Comparison of ENCODE assay signal across 8 cellular contexts in genomic region chr3:50227390-50228183, GRCh38. TPM values are rescaled to one million over a fixed set of nuclear protein-coding genes. Genes with fewer than 3 reads are reported as not detected.
A peak's percentile ranks its signal among the peaks of the same experiment; 100 is the strongest.
DNase-seq lines count a peak whose midpoint lies in the region; ATAC-seq and TF ChIP-seq lines count a peak whose summit lies in the region.

No MANE protein-coding gene starts in this region.

- no peaks in the 10 kb centered on the region for H3K9me3 ChIP-seq in neural cell (ENCODE audit: low read length)
- no peaks in the 10 kb centered on the region for H3K9me3 ChIP-seq in stomach

- H3K27ac ChIP-seq in neural cell (ENCODE audit: low read length) (peak overlapping the region; percentile 87), stomach (peak overlapping the region; percentile 75 to 85 (median 83))

- TF ChIP-seq EP300 in neural cell (conservative IDR thresholded peaks at IDR 0.05; ENCODE audit: poor library complexity, severe bottlenecking): peak; percentile 48
- no peak for TF ChIP-seq EP300 in stomach (IDR thresholded peaks at IDR 0.05)

- peaks cover 13 to 30% (median 28%) of the 10 kb centered on the region in 4 donors for H3K4me1 ChIP-seq in stomach

- H3K9me3 Mint-ChIP-seq in activated T-helper 17 cell treated with anti-CD3 and anti-CD28 coated beads, Interleukin-2, amount 50 U/mL, for 72 hours: no peaks in the 10 kb centered on the region

- peak overlapping the region; percentile 59 for H3K4me3 ChIP-seq in LNCaP clone FGC (ENCODE audit: low read depth, low read length)
- peak overlapping the region; percentile 87 for H3K4me3 ChIP-seq in fibroblast of the aortic adventitia (ENCODE audit: low read depth, low read length)
- peak overlapping the region; percentile 73 for H3K4me3 ChIP-seq in neural cell (ENCODE audit: low read length)
- peak overlapping the region; percentile 59 to 82 (median 64) for H3K4me3 ChIP-seq in stomach

- 1 to 2% (median 1%) methylated on average over 27 to 51 of the region's 51 CpGs for WGBS in stomach, 5 donors

- H3K9me2 ChIP-seq in neural cell (ENCODE audit: insufficient read depth, low read length): no peaks in the 10 kb centered on the region

- no peaks in the 10 kb centered on the region for H3K36me3 Mint-ChIP-seq in activated T-helper 17 cell treated with anti-CD3 and anti-CD28 coated beads, Interleukin-2, amount 50 U/mL, for 72 hours (ENCODE audit: low read depth)

- TF ChIP-seq RAD21 in neural cell (conservative IDR thresholded peaks at IDR 0.05): peak; percentile 93

- peak; percentile 85 for ATAC-seq in activated T-helper 17 cell treated with anti-CD3 and anti-CD28 coated beads, Interleukin-2, amount 50 U/mL, for 72 hours (replicated peaks)

- H4K20me1 ChIP-seq in neural cell (ENCODE audit: insufficient read depth): no peaks in the 10 kb centered on the region

- H3K4me1 Mint-ChIP-seq in activated T-helper 17 cell treated with anti-CD3 and anti-CD28 coated beads, Interleukin-2, amount 50 U/mL, for 72 hours: peaks cover 12% of the 10 kb centered on the region

- no peaks in the 10 kb centered on the region for H3K27me3 ChIP-seq in neural cell (ENCODE audit: insufficient read depth, low read depth, low read length)
- H3K27me3 ChIP-seq in stomach: no peaks in the 10 kb centered on the region

- peak; percentile 85 for TF ChIP-seq CTCF in LNCaP clone FGC (IDR thresholded peaks at IDR 0.05; ENCODE audit: control insufficient read depth, extremely low read depth, insufficient read depth)
- peak; percentile 57 for TF ChIP-seq CTCF in fibroblast of the aortic adventitia (IDR thresholded peaks at IDR 0.05; ENCODE audit: insufficient read depth, low read length)
- peak; percentile 84 for TF ChIP-seq CTCF in neural cell (IDR thresholded peaks at IDR 0.05; ENCODE audit: poor library complexity, severe bottlenecking)
- peak in 5 of 7 experiments; percentile 69 to 97 (median 91) for TF ChIP-seq CTCF in stomach (IDR thresholded peaks at IDR 0.05)

- DNase-seq in ELF-1 (ENCODE audit: low read depth, low spot score): peak; percentile 91
- peak; percentile 81 for DNase-seq in GOT3 (lab: John Stamatoyannopoulos, UW)
- peak; percentile 82 for DNase-seq in LNCaP clone FGC (ENCODE audit: low read depth)
- peak; percentile 91 for DNase-seq in RPMI7951 (ENCODE audit: low read depth)
- DNase-seq in fibroblast of the aortic adventitia (ENCODE audit: low read depth): peak; percentile 83
- peak; percentile 95 for DNase-seq in stomach

- intact Hi-C loops in stomach (cut with DNase I; ENCODE audit: low total_unique reads): loop anchor here (2.0 to 10.0 kb wide), 2 partner anchors 35 to 47 kb away; partner anchors contain the start of gene LSMEM2

- H3K36me3 ChIP-seq in neural cell (ENCODE audit: insufficient read depth, low read length) (no peaks in the 10 kb centered on the region), stomach (no peaks in the 10 kb centered on the region)

- H2AFZ ChIP-seq in neural cell (ENCODE audit: low read depth, low read length): peak overlapping the region; percentile 34

- peak overlapping the region; percentile 97 for H3K4me3 Mint-ChIP-seq in activated T-helper 17 cell treated with anti-CD3 and anti-CD28 coated beads, Interleukin-2, amount 50 U/mL, for 72 hours

- peak overlapping the region; percentile 89 for H3K9ac ChIP-seq in neural cell (ENCODE audit: low read length)

- H3K79me2 ChIP-seq in neural cell (replicated peaks; ENCODE audit: insufficient read depth, low read length): no peaks in the 10 kb centered on the region

- no peaks in the 10 kb centered on the region for H3K27me3 Mint-ChIP-seq in activated T-helper 17 cell treated with anti-CD3 and anti-CD28 coated beads, Interleukin-2, amount 50 U/mL, for 72 hours

- peak overlapping the region; percentile 93 for H3K27ac Mint-ChIP-seq in activated T-helper 17 cell treated with anti-CD3 and anti-CD28 coated beads, Interleukin-2, amount 50 U/mL, for 72 hours

- no peak for TF ChIP-seq POLR2A in stomach (IDR thresholded peaks at IDR 0.05)

- no peaks in the 10 kb centered on the region for H3F3A ChIP-seq in neural cell (ENCODE audit: insufficient read depth, low read length, poor library complexity, severe bottlenecking)

- H3K4me2 ChIP-seq in neural cell (ENCODE audit: low read length): peak overlapping the region; percentile 37

TF ChIP-seq in neural cell, 6 proteins besides CTCF, POLR2A, EP300 and RAD21:
- TF ChIP-seq, protein P1, sequence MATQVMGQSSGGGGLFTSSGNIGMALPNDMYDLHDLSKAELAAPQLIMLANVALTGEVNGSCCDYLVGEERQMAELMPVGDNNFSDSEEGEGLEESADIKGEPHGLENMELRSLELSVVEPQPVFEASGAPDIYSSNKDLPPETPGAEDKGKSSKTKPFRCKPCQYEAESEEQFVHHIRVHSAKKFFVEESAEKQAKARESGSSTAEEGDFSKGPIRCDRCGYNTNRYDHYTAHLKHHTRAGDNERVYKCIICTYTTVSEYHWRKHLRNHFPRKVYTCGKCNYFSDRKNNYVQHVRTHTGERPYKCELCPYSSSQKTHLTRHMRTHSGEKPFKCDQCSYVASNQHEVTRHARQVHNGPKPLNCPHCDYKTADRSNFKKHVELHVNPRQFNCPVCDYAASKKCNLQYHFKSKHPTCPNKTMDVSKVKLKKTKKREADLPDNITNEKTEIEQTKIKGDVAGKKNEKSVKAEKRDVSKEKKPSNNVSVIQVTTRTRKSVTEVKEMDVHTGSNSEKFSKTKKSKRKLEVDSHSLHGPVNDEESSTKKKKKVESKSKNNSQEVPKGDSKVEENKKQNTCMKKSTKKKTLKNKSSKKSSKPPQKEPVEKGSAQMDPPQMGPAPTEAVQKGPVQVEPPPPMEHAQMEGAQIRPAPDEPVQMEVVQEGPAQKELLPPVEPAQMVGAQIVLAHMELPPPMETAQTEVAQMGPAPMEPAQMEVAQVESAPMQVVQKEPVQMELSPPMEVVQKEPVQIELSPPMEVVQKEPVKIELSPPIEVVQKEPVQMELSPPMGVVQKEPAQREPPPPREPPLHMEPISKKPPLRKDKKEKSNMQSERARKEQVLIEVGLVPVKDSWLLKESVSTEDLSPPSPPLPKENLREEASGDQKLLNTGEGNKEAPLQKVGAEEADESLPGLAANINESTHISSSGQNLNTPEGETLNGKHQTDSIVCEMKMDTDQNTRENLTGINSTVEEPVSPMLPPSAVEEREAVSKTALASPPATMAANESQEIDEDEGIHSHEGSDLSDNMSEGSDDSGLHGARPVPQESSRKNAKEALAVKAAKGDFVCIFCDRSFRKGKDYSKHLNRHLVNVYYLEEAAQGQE (IDR thresholded peaks at IDR 0.05; ENCODE audit: borderline replicate concordance): peak; percentile 63
- TF ChIP-seq EZH2 (IDR thresholded peaks at IDR 0.05; ENCODE audit: borderline replicate concordance, insufficient read depth, low read length, poor library complexity, severe bottlenecking) (no peak), SMC3 (conservative IDR thresholded peaks at IDR 0.05; ENCODE audit: poor library complexity) (peak; percentile 95), POLR2AphosphoS5 (IDR thresholded peaks at IDR 0.05) (peak; percentile 92), TAF1 (IDR thresholded peaks at IDR 0.05; ENCODE audit: low read depth) (no peak), MXI1 (conservative IDR thresholded peaks at IDR 0.05; ENCODE audit: poor library complexity, severe bottlenecking) (peak; percentile 24)

RNA-seq across cellular contexts. Expression of gene GNAI2, which starts 8.4 kb away (rescaled TPM):
- 302 and 305 TPM in 2 replicates for total RNA-seq in RPMI7951 (2014; rRNA removed; shearing (Covaris generic))
- 100 to 1,000 TPM; 283 to 392 TPM for total RNA-seq in activated T-helper 17 cell treated with anti-CD3 and anti-CD28 coated beads, Interleukin-2, amount 50 U/mL, for 72 hours
- total RNA-seq in fibroblast of the aortic adventitia (ENCODE audit: low replicate concordance) (195 and 203 TPM in 2 replicates), stomach (100 to 1,000 TPM in 2 of 5 donors, 10 to 100 TPM in 3; 73.7 to 211 (median 98.5) TPM)
- polyA plus RNA-seq in neural cell (81.6 and 101 TPM in 2 replicates), stomach (10 to 100 TPM; 61.1 to 73.5 (median 68.3) TPM)
- 79.0 and 79.4 TPM in 2 replicates for polyA minus RNA-seq in neural cell

RNA-seq across cellular contexts. Expression of gene SLC38A3, which starts 22.5 kb away (rescaled TPM):
- total RNA-seq in RPMI7951 (2014; rRNA removed; shearing (Covaris generic)): not detected in 2 replicates
- total RNA-seq in activated T-helper 17 cell treated with anti-CD3 and anti-CD28 coated beads, Interleukin-2, amount 50 U/mL, for 72 hours: under 1 TPM in 1 of 2 donors, not detected in 1; 0.71 TPM
- total RNA-seq in fibroblast of the aortic adventitia (ENCODE audit: low replicate concordance) (0.27 TPM in 1 of 2 replicates, not detected in the other), stomach (1 to 10 TPM in 1 of 5 donors, not detected in 4; 3.1 TPM)
- polyA plus RNA-seq in neural cell (0.66 TPM in 1 of 2 replicates, not detected in the other), stomach (1 to 10 TPM in 1 of 3 donors, under 1 TPM in 2; 0.15 to 1.1 (median 0.93) TPM)
- polyA minus RNA-seq in neural cell: 0.81 and 5.1 TPM in 2 replicates

RNA-seq across cellular contexts. Expression of gene GNAT1, which starts 36.2 kb away (rescaled TPM):
- not detected in 2 replicates for total RNA-seq in RPMI7951 (2014; rRNA removed; shearing (Covaris generic))
- total RNA-seq in activated T-helper 17 cell treated with anti-CD3 and anti-CD28 coated beads, Interleukin-2, amount 50 U/mL, for 72 hours: not detected
- total RNA-seq in fibroblast of the aortic adventitia (ENCODE audit: low replicate concordance) (not detected in 2 replicates), stomach (not detected)
- polyA plus RNA-seq in neural cell (not detected in 2 replicates), stomach (not detected)
- polyA minus RNA-seq in neural cell: 0.24 TPM in 1 of 2 replicates, not detected in the other

RNA-seq across cellular contexts. Expression of gene SEMA3B, which starts 41.4 kb away (rescaled TPM):
- 3.1 and 5.6 TPM in 2 replicates for total RNA-seq in RPMI7951 (2014; rRNA removed; shearing (Covaris generic))
- total RNA-seq in activated T-helper 17 cell treated with anti-CD3 and anti-CD28 coated beads, Interleukin-2, amount 50 U/mL, for 72 hours: 1 to 10 TPM; 1.2 to 2.3 TPM
- 9.7 and 110 TPM in 2 replicates for total RNA-seq in fibroblast of the aortic adventitia (ENCODE audit: low replicate concordance)
- 7.8 and 9.6 TPM in 2 replicates for polyA plus RNA-seq in neural cell
- polyA minus RNA-seq in neural cell: 2.2 and 3.4 TPM in 2 replicates
- 100 to 1,000 TPM in 4 of 5 donors, 10 to 100 TPM in 1; 53.6 to 310 (median 129) TPM for total RNA-seq in stomach
- polyA plus RNA-seq in stomach: 10 to 100 TPM; 40.1 to 79.9 (median 42.0) TPM

RNA-seq across cellular contexts. Expression of gene LSMEM2, which starts 51.3 kb away (rescaled TPM):
- not detected in 2 replicates for total RNA-seq in RPMI7951 (2014; rRNA removed; shearing (Covaris generic))
- total RNA-seq in activated T-helper 17 cell treated with anti-CD3 and anti-CD28 coated beads, Interleukin-2, amount 50 U/mL, for 72 hours: under 1 TPM in 1 of 2 donors, not detected in 1; 0.34 TPM
- total RNA-seq in fibroblast of the aortic adventitia (ENCODE audit: low replicate concordance): not detected in 2 replicates
- not detected in 2 replicates for polyA plus RNA-seq in neural cell
- polyA minus RNA-seq in neural cell: not detected in 2 replicates
- not detected for total RNA-seq in stomach
- polyA plus RNA-seq in stomach: under 1 TPM in 2 of 3 donors, not detected in 1; 0.31 to 0.58 TPM

Comparison
In these comparisons a context has a peak if more than half of its experiments do, and no peak if none do; other contexts are left out.
1. Peak in every context shown above with its lines: DNase-seq, ATAC-seq, H3K4me3 ChIP-seq and H3K27ac ChIP-seq.